ENCODE assay signal across 14 cellular contexts in genomic region chr16:86505899-86506864, GRCh38. TPM values are rescaled to one million over a fixed set of nuclear protein-coding genes. Genes with fewer than 3 reads are reported as not detected.
DNase-seq lines count a peak whose midpoint lies in the region; TF ChIP-seq lines count a peak whose summit lies in the region.
"Had no signal": no experiment of that assay in that cellular context is flagged by ENCODE, and none has a peak within 500 bp of the region (broad histone marks: within the 10 kb centered on the region; RNA-seq: fewer than 3 reads in every experiment).

No MANE protein-coding gene starts in this region.

- peak in 1 of 5 donors; percentile 3 for DNase-seq in CD4-positive, alpha-beta memory T cell
- DNase-seq in SJCRH30, result peak in 1 of 2 experiments; percentile 25
- DNase-seq in prostate gland (ENCODE audit: low spot score), result no peak
- no peak for DNase-seq in HUDEP-2 (lab: John Stamatoyannopoulos, UW; ENCODE audit: unreplicated experiment in 76 of 76)
- DNase-seq in Ammon's horn (ENCODE audit: low spot score), result no peak
- no peak for DNase-seq in CD1c-positive myeloid dendritic cell (ENCODE audit: extremely low spot score)
- no peak for DNase-seq in ovary
- DNase-seq: DMS53, erythroblast, nucleus accumbens had no signal

- TF ChIP-seq CTCF in prostate gland (IDR thresholded peaks at IDR 0.05) (no peak), ovary (IDR thresholded peaks at IDR 0.05) (no peak)

- H3K36me3 Mint-ChIP-seq in CD4-positive, alpha-beta memory T cell, result no peaks in the 10 kb centered on the region

- H3K4me1 Mint-ChIP-seq in CD4-positive, alpha-beta memory T cell, result peaks cover 11 to 37% (median 26%) of the 10 kb centered on the region in 4 donors

- peak overlapping the region; percentile 2 to 64 (median 56) for H3K4me3 Mint-ChIP-seq in CD4-positive, alpha-beta memory T cell

- no peaks in the 10 kb centered on the region for H3K9me3 ChIP-seq in CD4-positive, alpha-beta memory T cell (ENCODE audit: control insufficient read depth in 1 of 2, low read length in 2 of 2)
- H3K9me3 ChIP-seq in SJCRH30 (replicated peaks) (no peaks in the 10 kb centered on the region), iPS-15b (ENCODE audit: control insufficient read depth, insufficient read depth, low read length) (no peaks in the 10 kb centered on the region), prostate gland (no peaks in the 10 kb centered on the region), ovary (no peaks in the 10 kb centered on the region)

- H3K9ac ChIP-seq in iPS-15b (ENCODE audit: low read depth, low read length), result no peak overlapping the region

- 7% methylated on average over 27 of the region's 27 CpGs for WGBS in prostate gland
- 8 to 14% (median 13%) methylated on average over 27 of the region's 27 CpGs for WGBS in ovary, 3 donors

- peaks cover 40% of the 10 kb centered on the region for H3K27me3 ChIP-seq in CD4-positive, alpha-beta memory T cell (ENCODE audit: insufficient read depth, low read length)
- no peaks in the 10 kb centered on the region for H3K27me3 ChIP-seq in SJCRH30
- H3K27me3 ChIP-seq in iPS-15b (ENCODE audit: control insufficient read depth, insufficient read depth, low read length), result peaks cover 89% of the 10 kb centered on the region
- H3K27me3 ChIP-seq in prostate gland (replicated peaks; ENCODE audit: insufficient read depth), result peaks cover 40% of the 10 kb centered on the region
- peaks cover 5% of the 10 kb centered on the region for H3K27me3 ChIP-seq in ovary

- H3K4me1 ChIP-seq in CD4-positive, alpha-beta memory T cell (ENCODE audit: insufficient read depth, low read length), result peaks cover 11% of the 10 kb centered on the region
- H3K4me1 ChIP-seq in SJCRH30 (peaks cover 30% of the 10 kb centered on the region; the same call in 1 of the 2 replicates), iPS-15b (ENCODE audit: control insufficient read depth, insufficient read depth, low read length) (peaks cover 2% of the 10 kb centered on the region), prostate gland (replicated peaks) (peaks cover 8% of the 10 kb centered on the region), ovary (ENCODE audit: insufficient read depth) (peaks cover 10% of the 10 kb centered on the region)

- H3K4me3 ChIP-seq in CD4-positive, alpha-beta memory T cell (ENCODE audit: low read length in 2 of 2), result no peak overlapping the region
- H3K4me3 ChIP-seq in SJCRH30 (peak overlapping the region; percentile 50), iPS-15b (ENCODE audit: low read depth, low read length) (peak overlapping the region; percentile 30), prostate gland (peak overlapping the region; percentile 21 to 23), ovary (no peak overlapping the region)
- H3K4me3 ChIP-seq: GM12878 had no signal

- H3K27ac Mint-ChIP-seq in CD4-positive, alpha-beta memory T cell, result no peak overlapping the region
- H3K27ac Mint-ChIP-seq: activated T-helper 2 cell treated with anti-CD3 and anti-CD28 coated beads, Interferon-gamma antibody, Interleukin-2, Interleukin-4, amounts not matched to agents 10 μg/mL and 5 μg/mL and 100 μg/mL, durations not matched to agents 14 hours and 24 hours and 36 hours; H9 had no signal

- CTCF ChIA-PET in CD4-positive, alpha-beta memory T cell (lab: Charles Lee; ENCODE audit: partially characterized antibody), result no interaction called here

- no peak for TF ChIP-seq EP300 in ovary (IDR thresholded peaks at IDR 0.05)

- no peak for TF ChIP-seq POLR2A in prostate gland (IDR thresholded peaks at IDR 0.05)
- TF ChIP-seq POLR2A in ovary (IDR thresholded peaks at IDR 0.05), result no peak

- no peaks in the 10 kb centered on the region for H3K36me3 ChIP-seq in CD4-positive, alpha-beta memory T cell (ENCODE audit: insufficient read depth, low read length)
- H3K36me3 ChIP-seq in SJCRH30, result no peaks in the 10 kb centered on the region
- no peaks in the 10 kb centered on the region for H3K36me3 ChIP-seq in iPS-15b (ENCODE audit: control insufficient read depth, insufficient read depth, low read length)
- no peaks in the 10 kb centered on the region for H3K36me3 ChIP-seq in prostate gland
- H3K36me3 ChIP-seq in ovary, result no peaks in the 10 kb centered on the region

- H3K27me3 Mint-ChIP-seq in CD4-positive, alpha-beta memory T cell, result peaks cover 62 to 67% of the 10 kb centered on the region in 2 donors

- peaks cover 0 to 6% (median 0%) of the 10 kb centered on the region in 8 donors for H3K9me3 Mint-ChIP-seq in CD4-positive, alpha-beta memory T cell
- H3K9me3 Mint-ChIP-seq: activated T-helper 2 cell treated with anti-CD3 and anti-CD28 coated beads, Interferon-gamma antibody, Interleukin-2, Interleukin-4, amounts not matched to agents 10 μg/mL and 5 μg/mL and 100 μg/mL, durations not matched to agents 14 hours and 24 hours and 36 hours had no signal

- intact Hi-C loops in CD4-positive, alpha-beta memory T cell (cut with micrococcal nuclease), result no loop called here
- intact Hi-C loops in prostate gland (cut with DNase I) (loop anchor here (5.0 kb wide), 1 partner anchor 204 kb away; no protein-coding TSS in a partner anchor), ovary (cut with DNase I) (no loop called here)

- H3K27ac ChIP-seq in CD4-positive, alpha-beta memory T cell (ENCODE audit: low read depth, low read length), result no peak overlapping the region
- peak overlapping the region; percentile 77; the same call in 1 of the 2 replicates for H3K27ac ChIP-seq in SJCRH30
- peak overlapping the region; percentile 85 to 87 for H3K27ac ChIP-seq in prostate gland
- no peak overlapping the region for H3K27ac ChIP-seq in ovary

- POLR2A ChIA-PET in CD4-positive, alpha-beta memory T cell (lab: Charles Lee; ENCODE audit: partially characterized antibody), result interaction anchor here (0.6 kb wide), 1 partner anchor 47 kb away, joined by 3 read pairs; no protein-coding TSS in a partner anchor

RNA-seq across cellular contexts. Expression of gene FOXF1, which starts 4.1 kb away (rescaled TPM):
- not detected for total RNA-seq in CD4-positive, alpha-beta memory T cell
- polyA plus RNA-seq in CD4-positive, alpha-beta memory T cell, result not detected
- total RNA-seq in SJCRH30 (2014; rRNA removed; shearing (Covaris generic)), result 24.6 and 24.9 TPM in 2 replicates
- total RNA-seq in prostate gland (1 to 10 TPM; 5.3 to 6.9 TPM), ovary (1 to 10 TPM in 2 of 7 donors, under 1 TPM in 5; 0.22 to 1.5 (median 0.45) TPM)
- polyA plus RNA-seq in ovary, result under 1 TPM; 0.23 to 0.70 TPM
- total RNA-seq: activated T-helper 2 cell treated with anti-CD3 and anti-CD28 coated beads, Interferon-gamma antibody, Interleukin-2, Interleukin-4, amounts not matched to agents 10 μg/mL and 5 μg/mL and 100 μg/mL, durations not matched to agents 14 hours and 24 hours and 36 hours; GM12878; H9 had no signal

RNA-seq across cellular contexts. Expression of gene MTHFSD, which starts 48.9 kb away (rescaled TPM):
- total RNA-seq in CD4-positive, alpha-beta memory T cell, result 10 to 100 TPM; 39.7 to 41.6 TPM
- polyA plus RNA-seq in CD4-positive, alpha-beta memory T cell, result 10 to 100 TPM; 12.5 to 20.1 TPM
- total RNA-seq in SJCRH30 (2014; rRNA removed; shearing (Covaris generic)), result 5.9 and 7.2 TPM in 2 replicates
- total RNA-seq in prostate gland (10 to 100 TPM; 23.7 to 43.8 TPM), ovary (10 to 100 TPM; 12.4 to 24.9 (median 22.5) TPM)
- 10 to 100 TPM; 11.0 to 16.5 TPM for polyA plus RNA-seq in ovary

Comparison
In these comparisons a context has a peak if more than half of its experiments do, and no peak if none do; other contexts are left out.
1. H3K27ac ChIP-seq: peak in SJCRH30 (single experiment) and prostate gland (2 of 2); none in CD4-positive, alpha-beta memory T cell (single experiment) and ovary (0 of 2).
2. H3K4me3 ChIP-seq: peak in SJCRH30 (single experiment), iPS-15b (single experiment) and prostate gland (2 of 2); none in CD4-positive, alpha-beta memory T cell (0 of 2) and ovary (single experiment).